In the genomic region with DNA sequence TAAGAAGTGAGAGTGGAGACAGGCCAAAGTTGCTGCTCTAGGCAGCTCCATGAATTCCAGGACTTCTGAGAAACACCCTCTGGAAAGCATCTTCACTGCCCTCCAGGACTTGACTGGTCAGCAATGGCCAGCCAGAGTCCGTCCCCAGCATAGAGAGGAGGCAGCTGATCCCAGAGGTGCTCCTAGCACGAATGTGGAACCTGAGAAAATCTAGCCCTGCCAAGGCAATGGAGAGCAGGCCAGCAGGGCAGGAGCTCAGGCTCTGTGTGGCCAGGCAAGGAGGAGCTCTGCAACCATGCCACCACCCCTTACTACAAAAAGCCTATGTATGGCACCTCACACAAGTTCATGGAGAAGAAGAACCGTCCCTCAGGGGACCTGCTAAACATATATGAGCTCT, we compare ENCODE assay signal across 34 cellular contexts.
"Had no signal": no experiment of that assay in that cellular context is flagged by ENCODE, and none has a peak within 500 bp of the region (broad histone marks: within the 10 kb centered on the region; RNA-seq: fewer than 3 reads in every experiment).

No MANE protein-coding gene starts in this region.

- H3K4me1 ChIP-seq: ascending aorta, Peyer's patch had no signal

- FAIRE-seq: TTC549 had no signal

- ATAC-seq: activated CD4-positive, alpha-beta T cell treated with anti-CD3 and anti-CD28 coated beads for 36 hours; activated CD4-positive, CD25-positive, alpha-beta regulatory T cell treated with anti-CD3 and anti-CD28 coated beads, Interleukin-2, amount 50 U/mL, for 24 hours; activated CD8-positive, alpha-beta T cell treated with anti-CD3 and anti-CD28 coated beads, Interleukin-2, amount 10 ng/mL, durations not matched to agents 7 days and 5 days; PC-3; WTC11 had no signal

- H3K4me1 Mint-ChIP-seq: activated CD4-positive, alpha-beta T cell treated with anti-CD3 and anti-CD28 coated beads for 36 hours; activated CD4-positive, alpha-beta T cell treated with anti-CD3 and anti-CD28 coated beads, Interleukin-2, amount 10 ng/mL, durations not matched to agents 7 days and 5 days; activated naive CD4-positive, alpha-beta T cell treated with anti-CD3 and anti-CD28 coated beads, Interleukin-2, amount 50 U/mL, for 24 hours; activated naive CD8-positive, alpha-beta T cell treated with anti-CD3 and anti-CD28 coated beads, Interleukin-2, amount 10 ng/mL, durations not matched to agents 7 days and 5 days; IgD-negative memory B cell; WTC11 had no signal

- H3K27ac Mint-ChIP-seq: activated CD4-positive, alpha-beta T cell treated with anti-CD3 and anti-CD28 coated beads for 36 hours; activated CD4-positive, alpha-beta T cell treated with anti-CD3 and anti-CD28 coated beads, Interleukin-2, amount 10 ng/mL, durations not matched to agents 7 days and 5 days; activated CD8-positive, alpha-beta T cell treated with anti-CD3 and anti-CD28 coated beads, Interleukin-2, amount 10 ng/mL, durations not matched to agents 7 days and 5 days; activated naive CD4-positive, alpha-beta T cell treated with anti-CD3 and anti-CD28 coated beads, Interleukin-2, amount 50 U/mL, for 24 hours; activated naive CD8-positive, alpha-beta T cell treated with anti-CD3 and anti-CD28 coated beads, Interleukin-2, amount 10 ng/mL, durations not matched to agents 7 days and 5 days; activated T-cell treated with anti-CD3 and anti-CD28 coated beads, Interleukin-2, amount 50 U/mL, for 24 hours; activated T-helper 2 cell treated with anti-CD3 and anti-CD28 coated beads, Interferon-gamma antibody, Interleukin-2, Interleukin-4, amounts not matched to agents 10 μg/mL and 5 μg/mL and 100 μg/mL, durations not matched to agents 14 hours and 24 hours and 36 hours; IgD-negative memory B cell; T-helper 2 cell treated with Interferon-gamma antibody and Interleukin-4, amounts not matched to agents 5 μg/mL and 100 μg/mL, for 36 hours; WTC11 had no signal

- H3K9me3 ChIP-seq: ascending aorta, Peyer's patch had no signal

- H3K27me3 ChIP-seq: ascending aorta, cardiac muscle cell, MG63, Peyer's patch had no signal

- DNase-seq: activated CD4-positive, alpha-beta T cell treated with anti-CD3 and anti-CD28 coated beads for 36 hours; activated CD4-positive, alpha-beta T cell treated with anti-CD3 and anti-CD28 coated beads, Interleukin-2, amount 10 ng/mL, durations not matched to agents 7 days and 5 days; activated CD4-positive, alpha-beta T cell treated with anti-CD3 and anti-CD28 coated beads, Interleukin-2, amount 50 U/mL, for 48 hours; activated CD8-positive, alpha-beta T cell treated with anti-CD3 and anti-CD28 coated beads, Interleukin-2, amount 10 ng/mL, durations not matched to agents 7 days and 5 days; activated gamma-delta T cell; activated naive CD4-positive, alpha-beta T cell treated with Interleukin-2 at 50 U/mL for 16 hours; activated naive CD8-positive, alpha-beta T cell treated with anti-CD3 and anti-CD28 coated beads, Interleukin-2, amount 10 ng/mL, durations not matched to agents 7 days and 5 days; activated T-cell treated with anti-CD3 and anti-CD28 coated beads, Interleukin-2, amount 50 U/mL, for 24 hours; amygdala; Kasumi-1; KG1; MG63; NCI-H1048; NCI-H1436; NCI-H1694; NCI-H1930; NCI-H2081 treated with DMSO at 0.1 percent for 48 hours; NCI-H510A; NCI-H526; NCI-H748 treated with DMSO at 0.1 percent for 48 hours; NK-92 treated with Interleukin-12 subunit alpha and Interleukin-12 subunit beta, amount 100 ng/mL, for 24 hours; PC-3; Peyer's patch; RPMI8226; SIG-M5 had no signal

- H3K27ac ChIP-seq: ascending aorta, cardiac muscle cell, Peyer's patch had no signal

- H3K36me3 ChIP-seq: ascending aorta, cardiac muscle cell, MG63, Peyer's patch had no signal

- H3K9me3 Mint-ChIP-seq: activated CD4-positive, alpha-beta T cell treated with anti-CD3 and anti-CD28 coated beads, Interleukin-2, amount 10 ng/mL, durations not matched to agents 7 days and 5 days; activated naive CD4-positive, alpha-beta T cell treated with anti-CD3 and anti-CD28 coated beads, Interleukin-2, amount 50 U/mL, for 24 hours; activated naive CD8-positive, alpha-beta T cell treated with anti-CD3 and anti-CD28 coated beads, Interleukin-2, amount 10 ng/mL, durations not matched to agents 7 days and 5 days; activated T-helper 2 cell treated with anti-CD3 and anti-CD28 coated beads, Interferon-gamma antibody, Interleukin-2, Interleukin-4, amounts not matched to agents 10 μg/mL and 5 μg/mL and 100 μg/mL, durations not matched to agents 14 hours and 24 hours and 36 hours had no signal

- H3K4me3 ChIP-seq: ascending aorta, cardiac muscle cell, MG63, Peyer's patch had no signal

- H3K4me3 Mint-ChIP-seq: activated CD4-positive, alpha-beta T cell treated with anti-CD3 and anti-CD28 coated beads for 36 hours; activated CD4-positive, alpha-beta T cell treated with anti-CD3 and anti-CD28 coated beads, Interleukin-2, amount 10 ng/mL, durations not matched to agents 7 days and 5 days; activated CD8-positive, alpha-beta T cell treated with anti-CD3 and anti-CD28 coated beads, Interleukin-2, amount 10 ng/mL, durations not matched to agents 7 days and 5 days; activated naive CD4-positive, alpha-beta T cell treated with anti-CD3 and anti-CD28 coated beads, Interleukin-2, amount 50 U/mL, for 24 hours; activated naive CD8-positive, alpha-beta T cell treated with anti-CD3 and anti-CD28 coated beads, Interleukin-2, amount 10 ng/mL, durations not matched to agents 7 days and 5 days; activated T-cell treated with anti-CD3 and anti-CD28 coated beads, Interleukin-2, amount 50 U/mL, for 24 hours; IgD-negative memory B cell; T-helper 2 cell treated with Interferon-gamma antibody and Interleukin-4, amounts not matched to agents 5 μg/mL and 100 μg/mL, for 36 hours; WTC11 had no signal

- H3K36me3 Mint-ChIP-seq: activated naive CD8-positive, alpha-beta T cell treated with anti-CD3 and anti-CD28 coated beads, Interleukin-2, amount 10 ng/mL, durations not matched to agents 7 days and 5 days had no signal
